In genomic region chr17:27216836-27217235, GRCh38 we compare ENCODE assay signal across 16 cellular contexts.
A peak's percentile ranks its signal among the peaks of the same experiment; 100 is the strongest.
DNase-seq lines count a peak whose midpoint lies in the region; ATAC-seq and TF ChIP-seq lines count a peak whose summit lies in the region.
"Had no signal": no experiment of that assay in that cellular context is flagged by ENCODE, and none has a peak within 500 bp of the region (broad histone marks: within the 10 kb centered on the region; RNA-seq: fewer than 3 reads in every experiment).

No MANE protein-coding gene starts in this region.

- H3K36me3 Mint-ChIP-seq in naive B cell: peaks cover 4 to 16% of the 10 kb centered on the region in 2 donors

- peaks cover 7% of the 10 kb centered on the region for H3K36me3 ChIP-seq in OCI-LY3 (replicated peaks; ENCODE audit: low read depth, low read length)
- H3K36me3 ChIP-seq: ascending aorta, sigmoid colon had no signal

- peak overlapping the region; percentile 85 for H3K27ac ChIP-seq in OCI-LY3 (ENCODE audit: low read length)
- H3K27ac ChIP-seq: ascending aorta, sigmoid colon had no signal

- no peaks in the 10 kb centered on the region for H3K27me3 Mint-ChIP-seq in naive B cell
- H3K27me3 Mint-ChIP-seq: activated CD8-positive, alpha-beta memory T cell treated with anti-CD3 and anti-CD28 coated beads, Interleukin-2, amount 10 ng/mL, durations not matched to agents 7 days and 5 days had no signal

- H3K9ac ChIP-seq in OCI-LY3 (ENCODE audit: low read length): peak overlapping the region; percentile 35; the same call in 1 of the 2 replicates

- H3K9me3 Mint-ChIP-seq in naive B cell: peaks cover 0 to 20% (median 3%) of the 10 kb centered on the region in 7 donors

- peaks cover 33 to 39% (median 36%) of the 10 kb centered on the region in 3 donors for H3K4me1 Mint-ChIP-seq in naive B cell

- TF ChIP-seq CTCF in GM12864 (IDR thresholded peaks at IDR 0.05; ENCODE audit: low read depth, low read length, missing control alignments) (no peak), OCI-LY3 (IDR thresholded peaks at IDR 0.05; ENCODE audit: low read depth, low read length) (no peak)

- H3K9me3 ChIP-seq in OCI-LY3 (ENCODE audit: insufficient read depth, low read length): peaks cover 11% of the 10 kb centered on the region; the same call in 1 of the 2 replicates
- H3K9me3 ChIP-seq: ascending aorta, sigmoid colon had no signal

- no peak overlapping the region for H2AFZ ChIP-seq in OCI-LY3 (ENCODE audit: low read depth, low read length)

- peak overlapping the region; percentile 98 to 100 (median 100) for H3K27ac Mint-ChIP-seq in naive B cell
- H3K27ac Mint-ChIP-seq: activated CD8-positive, alpha-beta memory T cell treated with anti-CD3 and anti-CD28 coated beads, Interleukin-2, amount 10 ng/mL, durations not matched to agents 7 days and 5 days had no signal

- H3K4me2 ChIP-seq in OCI-LY3 (ENCODE audit: low read length): peak overlapping the region; percentile 67

- H3K27me3 ChIP-seq in OCI-LY3 (ENCODE audit: low read depth, low read length): no peaks in the 10 kb centered on the region
- H3K27me3 ChIP-seq: ascending aorta, sigmoid colon had no signal

- H3K79me2 ChIP-seq in OCI-LY3 (ENCODE audit: low read length): no peaks in the 10 kb centered on the region

- H3K4me3 Mint-ChIP-seq in naive B cell: peak overlapping the region in 7 of 8 donors; percentile 15 to 91 (median 78)
- H3K4me3 Mint-ChIP-seq: activated CD8-positive, alpha-beta memory T cell treated with anti-CD3 and anti-CD28 coated beads, Interleukin-2, amount 10 ng/mL, durations not matched to agents 7 days and 5 days had no signal

- H3K4me3 ChIP-seq in GM12864 (ENCODE audit: low read depth, low read length) (no peak overlapping the region), OCI-LY3 (ENCODE audit: low read length) (peak overlapping the region; percentile 38)
- H3K4me3 ChIP-seq: ascending aorta, sigmoid colon had no signal

- DNase-seq in GM12864 (ENCODE audit: low read depth) (peak; percentile 42), naive B cell (peak; percentile 61), NCI-H774 (lab: John Stamatoyannopoulos, UW) (no peak), H4 (ENCODE audit: low spot score) (no peak), globus pallidus (ENCODE audit: low spot score) (no peak)
- DNase-seq: activated CD8-positive, alpha-beta memory T cell treated with anti-CD3 and anti-CD28 coated beads, Interleukin-2, amount 10 ng/mL, durations not matched to agents 7 days and 5 days; activated gamma-delta T cell treated with Interleukin-2 at 50 U/mL for 16 hours; left cardiac atrium; NCI-H1436 treated with DMSO at 0.1 percent for 48 hours; NCI-H510A; sigmoid colon; stimulated activated CD4-positive, alpha-beta T cell treated with anti-CD3 and anti-CD28 coated beads, Interleukin-2, amount 100 ng/mL, for 48 hours had no signal

- H3K4me1 ChIP-seq in OCI-LY3 (ENCODE audit: low read length): peaks cover 38% of the 10 kb centered on the region
- H3K4me1 ChIP-seq: ascending aorta, sigmoid colon had no signal

- no peaks in the 10 kb centered on the region for H4K20me1 ChIP-seq in OCI-LY3 (ENCODE audit: insufficient read depth, low read length)

- peak; percentile 34 for ATAC-seq in HG03378 (IDR thresholded peaks at IDR 0.05; ENCODE audit: unreplicated experiment)
- peak; percentile 46 to 49 for ATAC-seq in naive B cell (ENCODE audit: low read depth in 2 of 2)
- no peak for ATAC-seq in GM18519 (IDR thresholded peaks at IDR 0.05; ENCODE audit: low FRiP score, unreplicated experiment)
- ATAC-seq: activated CD8-positive, alpha-beta memory T cell treated with anti-CD3 and anti-CD28 coated beads, Interleukin-2, amount 10 ng/mL, durations not matched to agents 7 days and 5 days had no signal

Comparison
In these comparisons a context has a peak if more than half of its experiments do, and no peak if none do; other contexts are left out.
1. DNase-seq: peak in GM12864 (single experiment) and naive B cell (single experiment); none in NCI-H774 (single experiment), H4 (single experiment) and globus pallidus (single experiment).